ENCODE assay signal across 1 cellular context in the genomic region with DNA sequence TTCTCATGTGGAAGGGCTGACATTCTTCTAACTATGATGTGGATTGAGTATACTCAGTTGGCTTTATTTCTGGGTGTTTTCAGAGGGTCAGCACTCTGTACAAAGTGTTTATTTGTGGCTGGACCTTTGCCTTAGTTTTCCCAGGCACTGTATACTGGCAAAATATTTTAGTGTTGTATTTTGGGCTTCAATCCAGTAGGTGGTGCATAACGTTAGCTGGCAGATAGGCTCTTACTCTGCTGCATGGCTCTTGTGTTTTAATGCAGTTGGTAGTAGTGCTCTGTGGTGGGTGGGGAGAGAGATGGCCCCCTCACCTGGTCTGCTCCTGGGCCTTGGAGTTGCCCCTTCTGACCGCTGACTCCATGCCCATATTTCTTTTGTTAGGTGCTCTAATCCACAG.
TF ChIP-seq lines count a peak whose summit lies in the region.

No MANE protein-coding gene starts in this region.

TF ChIP-seq in GM23338, 12 proteins besides CTCF, POLR2A, EP300 and RAD21 (continued from another document):
- TF ChIP-seq POLR2AphosphoS5 (IDR thresholded peaks at IDR 0.05; ENCODE audit: low read depth): no peak
- TF ChIP-seq EZH2phosphoT487 (IDR thresholded peaks at IDR 0.05; ENCODE audit: unreplicated experiment): no peak
- no peak for TF ChIP-seq EZH2 (IDR thresholded peaks at IDR 0.05; ENCODE audit: low read depth, unreplicated experiment)
- TF ChIP-seq NANOG (IDR thresholded peaks at IDR 0.05; ENCODE audit: borderline replicate concordance): no peak
- TF ChIP-seq ZNF114 (CRISPR knock-in tag; IDR thresholded peaks at IDR 0.05): no peak
- no peak for TF ChIP-seq ZNF331 (CRISPR knock-in tag; IDR thresholded peaks at IDR 0.05; ENCODE audit: low read depth)
- TF ChIP-seq REST (IDR thresholded peaks at IDR 0.05; ENCODE audit: unreplicated experiment): no peak
- no peak for TF ChIP-seq ETS1 (IDR thresholded peaks at IDR 0.05)
TF ChIP-seq in GM23338: peak in this region for 0.
